19 cellular contexts compared by ENCODE assay signal in genomic region chr7:105073143-105073542, GRCh38. TPM values are rescaled to one million over a fixed set of nuclear protein-coding genes. Genes with fewer than 3 reads are reported as not detected.
DNase-seq lines count a peak whose midpoint lies in the region; ATAC-seq, FAIRE-seq and TF ChIP-seq lines count a peak whose summit lies in the region.
"Had no signal": no experiment of that assay in that cellular context is flagged by ENCODE, and none has a peak within 500 bp of the region (broad histone marks: within the 10 kb centered on the region; RNA-seq: fewer than 3 reads in every experiment).

No MANE protein-coding gene starts in this region.

- H3K36me3 ChIP-seq in HepG2 (replicated peaks in 1 of 2; ENCODE audit: control insufficient read depth in 1 of 2, insufficient read depth in 2 of 2, low read length in 2 of 2): peaks cover 5 to 80% of the 10 kb centered on the region in 2 experiments
- peaks cover 4 to 78% (median 21%) of the 10 kb centered on the region in 4 donors for H3K36me3 ChIP-seq in right lobe of liver
- H3K36me3 ChIP-seq in adrenal gland (replicated peaks in 1 of 2): peaks cover 0 to 82% of the 10 kb centered on the region in 2 donors

- no peaks in the 10 kb centered on the region for H3K27me3 ChIP-seq in HepG2 (ENCODE audit: control insufficient read depth in 1 of 2, insufficient read depth in 2 of 2, low read length in 2 of 2)
- H3K27me3 ChIP-seq in right lobe of liver: no peaks in the 10 kb centered on the region
- no peaks in the 10 kb centered on the region for H3K27me3 ChIP-seq in adrenal gland
- H3K27me3 ChIP-seq: BLaER1 treated with 17β-estradiol and CSF1 and Interleukin-3, amounts not matched to agents 10 nM and 100 nM had no signal

- no peaks in the 10 kb centered on the region for H3K9me3 Mint-ChIP-seq in activated T-cell treated with anti-CD3 and anti-CD28 coated beads, Interleukin-2, amount 50 U/mL, for 72 hours
- H3K9me3 Mint-ChIP-seq in stimulated activated naive B cell treated with anti-CD40 and anti-IgM and Interleukin-4, amounts not matched to agents 10 μg/mL and 1 μg/mL and 100 μg/mL, for 72 hours: no peaks in the 10 kb centered on the region
- no peaks in the 10 kb centered on the region for H3K9me3 Mint-ChIP-seq in nephron progenitor cell
- H3K9me3 Mint-ChIP-seq: H9 had no signal

- H3K4me1 ChIP-seq in HepG2 (ENCODE audit: insufficient read depth, low read length): no peaks in the 10 kb centered on the region
- H3K4me1 ChIP-seq in right lobe of liver: no peaks in the 10 kb centered on the region
- no peaks in the 10 kb centered on the region for H3K4me1 ChIP-seq in adrenal gland (replicated peaks in 1 of 2)
- H3K4me1 ChIP-seq: BLaER1 treated with 17β-estradiol and CSF1 and Interleukin-3, amounts not matched to agents 10 nM and 100 nM had no signal

- H3K4me3 Mint-ChIP-seq in activated T-cell treated with anti-CD3 and anti-CD28 coated beads, Interleukin-2, amount 50 U/mL, for 72 hours: no peak overlapping the region
- H3K4me3 Mint-ChIP-seq in T-helper 17 cell (no peak overlapping the region), nephron progenitor cell (no peak overlapping the region)
- no peak overlapping the region for H3K4me3 Mint-ChIP-seq in stimulated activated naive B cell treated with anti-CD40 and anti-IgM and Interleukin-4, amounts not matched to agents 10 μg/mL and 1 μg/mL and 100 μg/mL, for 72 hours
- H3K4me3 Mint-ChIP-seq: B cell, H9 had no signal

- BruUV-seq in HepG2 (replicated peaks; lab: Mats Ljungman, UMichigan): no TSS peak

- H3K27me3 Mint-ChIP-seq in activated T-cell treated with anti-CD3 and anti-CD28 coated beads, Interleukin-2, amount 50 U/mL, for 72 hours (ENCODE audit: low read depth): no peaks in the 10 kb centered on the region
- H3K27me3 Mint-ChIP-seq in T-helper 17 cell (no peaks in the 10 kb centered on the region), nephron progenitor cell (ENCODE audit: low read depth, poor library complexity) (no peaks in the 10 kb centered on the region)
- H3K27me3 Mint-ChIP-seq in stimulated activated naive B cell treated with anti-CD40 and anti-IgM and Interleukin-4, amounts not matched to agents 10 μg/mL and 1 μg/mL and 100 μg/mL, for 72 hours: no peaks in the 10 kb centered on the region
- H3K27me3 Mint-ChIP-seq: B cell had no signal

- TF ChIP-seq POLR2A in HepG2 (IDR thresholded peaks at IDR 0.05; ENCODE audit: insufficient read depth in 1 of 2, low read depth in 2 of 2, low read length in 2 of 2): no peak
- TF ChIP-seq POLR2A in right lobe of liver (IDR thresholded peaks at IDR 0.05): no peak
- TF ChIP-seq POLR2A in adrenal gland (IDR thresholded peaks at IDR 0.05): no peak

- H3K4me1 Mint-ChIP-seq in activated T-cell treated with anti-CD3 and anti-CD28 coated beads, Interleukin-2, amount 50 U/mL, for 72 hours (ENCODE audit: low read depth): no peaks in the 10 kb centered on the region
- peaks cover 18% of the 10 kb centered on the region for H3K4me1 Mint-ChIP-seq in T-helper 17 cell
- peaks cover 2 to 5% of the 10 kb centered on the region in 2 donors for H3K4me1 Mint-ChIP-seq in stimulated activated naive B cell treated with anti-CD40 and anti-IgM and Interleukin-4, amounts not matched to agents 10 μg/mL and 1 μg/mL and 100 μg/mL, for 72 hours
- no peaks in the 10 kb centered on the region for H3K4me1 Mint-ChIP-seq in nephron progenitor cell
- H3K4me1 Mint-ChIP-seq: H9 had no signal

- no peak overlapping the region for H3K27ac ChIP-seq in HepG2 (ENCODE audit: extremely low read length, insufficient read depth, low read length)
- no peak overlapping the region for H3K27ac ChIP-seq in right lobe of liver
- H3K27ac ChIP-seq in adrenal gland: no peak overlapping the region
- H3K27ac ChIP-seq: BLaER1 treated with 17β-estradiol and CSF1 and Interleukin-3, amounts not matched to agents 10 nM and 100 nM had no signal

- ATAC-seq in activated T-cell treated with anti-CD3 and anti-CD28 coated beads, Interleukin-2, amount 50 U/mL, for 72 hours (replicated peaks in 1 of 2): no peak
- no peak for ATAC-seq in HepG2
- ATAC-seq in right lobe of liver: no peak
- ATAC-seq in T-helper 17 cell: no peak
- ATAC-seq in stimulated activated naive B cell treated with anti-CD40 and anti-IgM and Interleukin-4, amounts not matched to agents 10 μg/mL and 1 μg/mL and 100 μg/mL, for 72 hours (replicated peaks): no peak
- ATAC-seq: GM12878 had no signal

- H3K27ac Mint-ChIP-seq in activated T-cell treated with anti-CD3 and anti-CD28 coated beads, Interleukin-2, amount 50 U/mL, for 72 hours: peak overlapping the region; percentile 57
- H3K27ac Mint-ChIP-seq in T-helper 17 cell (peak overlapping the region; percentile 79), nephron progenitor cell (no peak overlapping the region)
- peak overlapping the region; percentile 62 for H3K27ac Mint-ChIP-seq in stimulated activated naive B cell treated with anti-CD40 and anti-IgM and Interleukin-4, amounts not matched to agents 10 μg/mL and 1 μg/mL and 100 μg/mL, for 72 hours
- H3K27ac Mint-ChIP-seq: B cell, H9 had no signal

- TF ChIP-seq EP300 in HepG2 (IDR thresholded peaks at IDR 0.05; ENCODE audit: low read depth in 2 of 2, low read length in 2 of 2) (no peak), HepG2 (CRISPR knock-in tag; IDR thresholded peaks at IDR 0.05; ENCODE audit: borderline replicate concordance) (no peak)

- POLR2A ChIA-PET in HepG2 (lab: Yijun Ruan, JAX): no interaction called here

- in situ Hi-C loops in HepG2 (cut with HindIII; ENCODE audit: extremely low pct_ligation_motif_present, low pct_unique_long_range_greater_than_20kb): no loop called here

- H3K79me2 ChIP-seq in HepG2 (ENCODE audit: insufficient read depth, low read length): no peaks in the 10 kb centered on the region

- 100% methylated on average over 1 of the region's 1 CpG for WGBS in HepG2 (ENCODE audit: low lambda C conversion rate)
- 100% methylated on average over 1 of the region's 1 CpG for WGBS in right lobe of liver (ENCODE audit: insufficient coverage, low coverage, low lambda C conversion rate, missing lambda C conversion rate)
- WGBS in adrenal gland, 4 donors: 93 to 100% (median 97%) methylated on average over 1 of the region's 1 CpG

- TF ChIP-seq RAD21 in HepG2 (CRISPR knock-in tag; IDR thresholded peaks at IDR 0.05): no peak

- CTCF ChIA-PET in HepG2 (lab: Yijun Ruan, JAX; ENCODE audit: low intra/inter-chr PET ratio, low total read pairs): no interaction called here

- peaks cover 7 to 48% of the 10 kb centered on the region in 2 donors for H3K36me3 Mint-ChIP-seq in activated T-cell treated with anti-CD3 and anti-CD28 coated beads, Interleukin-2, amount 50 U/mL, for 72 hours (ENCODE audit: insufficient read depth in 2 of 2)
- H3K36me3 Mint-ChIP-seq in T-helper 17 cell (ENCODE audit: low read depth) (peaks cover 12% of the 10 kb centered on the region), nephron progenitor cell (ENCODE audit: low read depth) (peaks cover 86% of the 10 kb centered on the region)
- peaks cover 32 to 49% of the 10 kb centered on the region in 2 donors for H3K36me3 Mint-ChIP-seq in stimulated activated naive B cell treated with anti-CD40 and anti-IgM and Interleukin-4, amounts not matched to agents 10 μg/mL and 1 μg/mL and 100 μg/mL, for 72 hours

- H3K4me2 ChIP-seq in HepG2 (ENCODE audit: low read depth, low read length): no peak overlapping the region
- H3K4me2 ChIP-seq: BLaER1 treated with 17β-estradiol and CSF1 and Interleukin-3, amounts not matched to agents 10 nM and 100 nM had no signal

- H4K20me1 ChIP-seq in HepG2 (ENCODE audit: insufficient read depth, low read length): peaks cover 10% of the 10 kb centered on the region; the same call in 1 of the 2 replicates

- no peak for DNase-seq in activated T-cell treated with anti-CD3 and anti-CD28 coated beads, Interleukin-2, amount 50 U/mL, for 72 hours
- DNase-seq in activated T-cell treated with anti-CD3 and anti-CD28 coated beads for 4 hours: no peak
- no peak for DNase-seq in HepG2 (ENCODE audit: low spot score)
- DNase-seq in right lobe of liver: no peak
- no peak for DNase-seq in T-helper 17 cell
- DNase-seq in stimulated activated naive B cell treated with anti-CD40 and anti-IgM and Interleukin-4, amounts not matched to agents 10 μg/mL and 1 μg/mL and 100 μg/mL, for 72 hours: no peak
- DNase-seq in adrenal gland: no peak
- no peak for DNase-seq in nephron progenitor cell
- DNase-seq: COR-L47, DMS 273 treated with DMSO at 0.1 percent for 48 hours, DMS53, DND-41, EL, H9 had no signal

- H3K4me3 ChIP-seq in HepG2 (replicated peaks in 1 of 3; ENCODE audit: insufficient read depth in 1 of 3, low read depth in 2 of 3, low read length in 3 of 3) (no peak overlapping the region), right lobe of liver (no peak overlapping the region), adrenal gland (no peak overlapping the region)
- H3K4me3 ChIP-seq: BLaER1 treated with 17β-estradiol and CSF1 and Interleukin-3, amounts not matched to agents 10 nM and 100 nM; GM12878 had no signal

- H3K9ac ChIP-seq in HepG2 (ENCODE audit: insufficient read depth, low read depth, low read length): no peak overlapping the region
- H3K9ac ChIP-seq: BLaER1 treated with 17β-estradiol and CSF1 and Interleukin-3, amounts not matched to agents 10 nM and 100 nM had no signal

- no peak for FAIRE-seq in HepG2 (lab: Jason Lieb, UNC)
- FAIRE-seq: GM12878, GM19239, H1 had no signal

- H3K9me3 ChIP-seq in HepG2 (ENCODE audit: low read length) (no peaks in the 10 kb centered on the region), right lobe of liver (no peaks in the 10 kb centered on the region), T-helper 17 cell (ENCODE audit: control insufficient read depth, low read length, poor library complexity, severe bottlenecking) (no peaks in the 10 kb centered on the region), adrenal gland (replicated peaks in 1 of 3) (no peaks in the 10 kb centered on the region)
- H3K9me3 ChIP-seq: BLaER1 treated with 17β-estradiol and CSF1 and Interleukin-3, amounts not matched to agents 10 nM and 100 nM had no signal

- H2AFZ ChIP-seq in HepG2 (ENCODE audit: low read length): no peak overlapping the region

- no peak for TF ChIP-seq CTCF in HepG2 (CRISPR knock-in tag; IDR thresholded peaks at IDR 0.05)
- TF ChIP-seq CTCF in right lobe of liver (IDR thresholded peaks at IDR 0.05): no peak
- no peak for TF ChIP-seq CTCF in adrenal gland (IDR thresholded peaks at IDR 0.05)
- no peak for TF ChIP-seq CTCF in nephron progenitor cell (IDR thresholded peaks at IDR 0.05)

- intact Hi-C loops in HepG2 (cut with micrococcal nuclease; ENCODE audit: unreplicated experiment) (no loop called here), right lobe of liver (cut with DNase I) (no loop called here), adrenal gland (cut with DNase I) (no loop called here)

RNA-seq across cellular contexts. Expression of gene KMT2E, which starts 59.1 kb away (rescaled TPM):
- total RNA-seq in activated T-cell treated with anti-CD3 and anti-CD28 coated beads, Interleukin-2, amount 50 U/mL, for 72 hours: 100 to 1,000 TPM in 1 of 2 donors, 10 to 100 TPM in 1; 96.4 to 112 TPM
- total RNA-seq in HepG2 (2016; rRNA removed; fragmentation: Illumina TruSeq; extraction: Trizol) (24.4 and 31.3 TPM in 2 replicates), right lobe of liver (10 to 100 TPM; 21.6 to 31.6 (median 25.3) TPM), T-helper 17 cell (100 to 1,000 TPM; 285 to 301 TPM), adrenal gland (10 to 100 TPM; 35.6 to 98.0 (median 68.0) TPM)
- 33.8 and 35.5 TPM in 2 replicates for total RNA-seq in HepG2 (2016; cell fraction: cytosol; rRNA removed; fragmentation: Illumina TruSeq; extraction: Trizol; ENCODE audit: low read depth)
- total RNA-seq in HepG2 (2016; cell fraction: insoluble cytoplasmic fraction; rRNA removed; fragmentation: Illumina TruSeq; extraction: Trizol): 22.1 and 28.1 TPM in 2 replicates
- total RNA-seq in HepG2 (2016; cell fraction: membrane; rRNA removed; fragmentation: Illumina TruSeq; extraction: Trizol): 22.4 and 24.0 TPM in 2 replicates
- total RNA-seq in HepG2 (2016; cell fraction: nucleus; rRNA removed; fragmentation: Illumina TruSeq; extraction: Trizol): 66.2 and 71.2 TPM in 2 replicates
- polyA plus RNA-seq in HepG2 (2011; rRNA removed) (6.3 and 7.2 TPM in 2 replicates), adrenal gland (10 to 100 TPM; 14.4 to 38.5 (median 26.9) TPM)
- 4.4 and 6.3 TPM in 2 replicates for polyA plus RNA-seq in HepG2 (2011; cell fraction: cytosol; rRNA removed)
- 37.0 and 41.5 TPM in 2 replicates for polyA plus RNA-seq in HepG2 (2011; cell fraction: nucleus; rRNA removed)
- 22.0 and 24.0 TPM in 2 replicates for polyA plus RNA-seq in HepG2 (2012)
- polyA plus RNA-seq in HepG2 (2016; cell fraction: cytosol; fragmentation: Illumina TruSeq; extraction: Trizol; ENCODE audit: low read depth): 0.65 and 0.67 TPM in 2 replicates
- 15.4 and 16.5 TPM in 2 replicates for polyA plus RNA-seq in HepG2 (2016; cell fraction: insoluble cytoplasmic fraction; fragmentation: Illumina TruSeq; extraction: Trizol; ENCODE audit: low read depth)
- polyA plus RNA-seq in HepG2 (2016; cell fraction: membrane; fragmentation: Illumina TruSeq; extraction: Trizol; ENCODE audit: low read depth): 2.3 and 2.8 TPM in 2 replicates
- polyA plus RNA-seq in HepG2 (2016; cell fraction: nucleus; fragmentation: Illumina TruSeq; extraction: Trizol; ENCODE audit: insufficient read depth, low read depth): 36.9 and 42.5 TPM in 2 replicates
- polyA minus RNA-seq in HepG2 (2011; rRNA and poly(A)+ RNA removed; ENCODE audit: low replicate concordance): 34.9 and 41.2 TPM in 2 replicates
- 15.4 and 16.4 TPM in 2 replicates for polyA minus RNA-seq in HepG2 (2011; cell fraction: cytosol; rRNA and poly(A)+ RNA removed)
- polyA minus RNA-seq in HepG2 (2011; cell fraction: nucleus; rRNA and poly(A)+ RNA removed): 145 and 151 TPM in 2 replicates
